Comparison of ENCODE assay signal across 21 cellular contexts in genomic region chr21:20646431-20646830, GRCh38.
"Had no signal": no experiment of that assay in that cellular context is flagged by ENCODE, and none has a peak within 500 bp of the region (broad histone marks: within the 10 kb centered on the region; RNA-seq: fewer than 3 reads in every experiment).

No MANE protein-coding gene starts in this region.

- H3K27ac ChIP-seq: left lung, neural progenitor cell, ovary, right atrium auricular region, suprapubic skin, thoracic aorta, tibial artery, uterus had no signal

- H3K27me3 ChIP-seq: left lung, neural progenitor cell, ovary, right atrium auricular region, suprapubic skin, tibial artery, uterus had no signal

- DNase-seq: head of caudate nucleus; left colon; mesendoderm; naive B cell; natural killer cell; nephron progenitor cell; ovary; stimulated activated CD4-positive, alpha-beta T cell treated with anti-CD3 and anti-CD28 coated beads, Interleukin-4, amount 100 ng/mL, for 24 hours; stimulated activated naive CD4-positive, alpha-beta T cell; tibial artery; trophoblast cell; uterus had no signal

- H3K9me3 ChIP-seq: ovary, right atrium auricular region, suprapubic skin, thoracic aorta, uterus had no signal

- H3K9ac ChIP-seq: neural progenitor cell had no signal

- H3K4me1 ChIP-seq: left lung, right atrium auricular region, suprapubic skin, tibial artery, uterus had no signal

- H3K36me3 ChIP-seq: left lung, neural progenitor cell, ovary, right atrium auricular region, suprapubic skin, thoracic aorta, tibial artery, uterus had no signal

- ATAC-seq: left colon; left lung; natural killer cell; sciatic nerve; stimulated activated effector memory CD8-positive, alpha-beta T cell treated with anti-CD3 and anti-CD28 coated beads, Interleukin-12 subunit alpha, Interleukin-12 subunit beta, amount 100 ng/mL, for 72 hours had no signal

- H2AFZ ChIP-seq: neural progenitor cell had no signal

- H3K4me3 ChIP-seq: left lung, lung, neural progenitor cell, ovary, right atrium auricular region, skin epidermis, suprapubic skin, thoracic aorta, tibial artery, uterus had no signal

- H3K4me2 ChIP-seq: neural progenitor cell had no signal
